In genomic region chr1:31762726-31763670, GRCh38 we compare ENCODE assay signal across 2 cellular contexts.
TF ChIP-seq lines count a peak whose summit lies in the region.

No MANE protein-coding gene starts in this region.

TF ChIP-seq in A549, 52 proteins besides CTCF, POLR2A, EP300 and RAD21:
- TF ChIP-seq JUN (IDR thresholded peaks at IDR 0.05) (0 out of 5 replicates have a peak, but pooled peaks of 1 of the 2 experiments have one; percentile 29), SMC3 (IDR thresholded peaks at IDR 0.05) (peak; percentile 61), NPAS2 (CRISPR knock-in tag; IDR thresholded peaks at IDR 0.05; ENCODE audit: borderline replicate concordance) (no peak), KDM1A (IDR thresholded peaks at IDR 0.05; ENCODE audit: low read depth) (no peak)
- TF ChIP-seq, protein P1, sequence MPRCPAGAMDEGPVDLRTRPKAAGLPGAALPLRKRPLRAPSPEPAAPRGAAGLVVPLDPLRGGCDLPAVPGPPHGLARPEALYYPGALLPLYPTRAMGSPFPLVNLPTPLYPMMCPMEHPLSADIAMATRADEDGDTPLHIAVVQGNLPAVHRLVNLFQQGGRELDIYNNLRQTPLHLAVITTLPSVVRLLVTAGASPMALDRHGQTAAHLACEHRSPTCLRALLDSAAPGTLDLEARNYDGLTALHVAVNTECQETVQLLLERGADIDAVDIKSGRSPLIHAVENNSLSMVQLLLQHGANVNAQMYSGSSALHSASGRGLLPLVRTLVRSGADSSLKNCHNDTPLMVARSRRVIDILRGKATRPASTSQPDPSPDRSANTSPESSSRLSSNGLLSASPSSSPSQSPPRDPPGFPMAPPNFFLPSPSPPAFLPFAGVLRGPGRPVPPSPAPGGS (IDR thresholded peaks at IDR 0.05) = no peak
- TF ChIP-seq, protein P2, sequence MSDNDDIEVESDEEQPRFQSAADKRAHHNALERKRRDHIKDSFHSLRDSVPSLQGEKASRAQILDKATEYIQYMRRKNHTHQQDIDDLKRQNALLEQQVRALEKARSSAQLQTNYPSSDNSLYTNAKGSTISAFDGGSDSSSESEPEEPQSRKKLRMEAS (IDR thresholded peaks at IDR 0.05) = 0 out of 2 replicates have a peak, but pooled peaks have one; percentile 50
- TF ChIP-seq, protein P3, sequence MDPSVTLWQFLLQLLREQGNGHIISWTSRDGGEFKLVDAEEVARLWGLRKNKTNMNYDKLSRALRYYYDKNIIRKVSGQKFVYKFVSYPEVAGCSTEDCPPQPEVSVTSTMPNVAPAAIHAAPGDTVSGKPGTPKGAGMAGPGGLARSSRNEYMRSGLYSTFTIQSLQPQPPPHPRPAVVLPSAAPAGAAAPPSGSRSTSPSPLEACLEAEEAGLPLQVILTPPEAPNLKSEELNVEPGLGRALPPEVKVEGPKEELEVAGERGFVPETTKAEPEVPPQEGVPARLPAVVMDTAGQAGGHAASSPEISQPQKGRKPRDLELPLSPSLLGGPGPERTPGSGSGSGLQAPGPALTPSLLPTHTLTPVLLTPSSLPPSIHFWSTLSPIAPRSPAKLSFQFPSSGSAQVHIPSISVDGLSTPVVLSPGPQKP (IDR thresholded peaks at IDR 0.05; ENCODE audit: low read depth, low read length) = no peak

TF ChIP-seq in HepG2, 621 proteins besides CTCF, POLR2A, EP300 and RAD21 (continues in another document):
- TF ChIP-seq SP4 (CRISPR knock-in tag; IDR thresholded peaks at IDR 0.05) (no peak), KMT2B (CRISPR knock-in tag; IDR thresholded peaks at IDR 0.05) (no peak), KAT8 (CRISPR knock-in tag; IDR thresholded peaks at IDR 0.05) (no peak), RXRB (CRISPR knock-in tag; IDR thresholded peaks at IDR 0.05; ENCODE audit: borderline replicate concordance) (no peak), ZNF891 (CRISPR knock-in tag; IDR thresholded peaks at IDR 0.05) (no peak), ZNF333 (CRISPR knock-in tag; IDR thresholded peaks at IDR 0.05; ENCODE audit: borderline replicate concordance) (no peak), AGO2 (optimal IDR thresholded peaks at IDR 0.05; ENCODE audit: low read depth, low read length) (no peak), SOX5 (CRISPR knock-in tag; IDR thresholded peaks at IDR 0.05; ENCODE audit: borderline replicate concordance) (no peak), ZSCAN25 (CRISPR knock-in tag; IDR thresholded peaks at IDR 0.05) (no peak), HIC2 (CRISPR knock-in tag; IDR thresholded peaks at IDR 0.05; ENCODE audit: low read depth) (peak; percentile 37; the same call in 1 of the 2 replicates), TP53 (CRISPR knock-in tag; conservative IDR thresholded peaks at IDR 0.05) (no peak), NFIC (IDR thresholded peaks at IDR 0.05; ENCODE audit: low read length) (no peak), ZNF556 (CRISPR knock-in tag; IDR thresholded peaks at IDR 0.05; ENCODE audit: borderline replicate concordance) (peak; percentile 48; the same call in 1 of the 2 replicates), THAP11 (CRISPR knock-in tag; IDR thresholded peaks at IDR 0.05) (no peak), ZIK1 (CRISPR knock-in tag; IDR thresholded peaks at IDR 0.05; ENCODE audit: borderline replicate concordance, low read depth) (no peak), YEATS4 (CRISPR knock-in tag; IDR thresholded peaks at IDR 0.05; ENCODE audit: borderline replicate concordance) (no peak), TCF7L2 (IDR thresholded peaks at IDR 0.05; ENCODE audit: low read depth, low read length) (no peak), ZNF343 (CRISPR knock-in tag; IDR thresholded peaks at IDR 0.05) (no peak), E2F5 (CRISPR knock-in tag; conservative IDR thresholded peaks at IDR 0.05) (no peak), TBL1XR1 (IDR thresholded peaks at IDR 0.05; ENCODE audit: borderline replicate concordance, low read length, partially characterized antibody) (no peak), SKIL (CRISPR knock-in tag; IDR thresholded peaks at IDR 0.05; ENCODE audit: borderline replicate concordance) (no peak), TCF12 (IDR thresholded peaks at IDR 0.05) (no peak), TCF12 (CRISPR knock-in tag; IDR thresholded peaks at IDR 0.05) (no peak), ZBTB8A (CRISPR knock-in tag; IDR thresholded peaks at IDR 0.05; ENCODE audit: borderline replicate concordance, low read depth) (no peak), ETV5 (CRISPR knock-in tag; IDR thresholded peaks at IDR 0.05; ENCODE audit: borderline replicate concordance) (no peak), ZNF281 (CRISPR knock-in tag; IDR thresholded peaks at IDR 0.05; ENCODE audit: borderline replicate concordance) (peak; percentile 57; the same call in 1 of the 2 replicates), MAF1 (CRISPR knock-in tag; IDR thresholded peaks at IDR 0.05; ENCODE audit: borderline replicate concordance) (no peak), CBX1 (IDR thresholded peaks at IDR 0.05; ENCODE audit: low read depth) (no peak), ZNF569 (CRISPR knock-in tag; IDR thresholded peaks at IDR 0.05; ENCODE audit: borderline replicate concordance) (no peak), KDM6A (CRISPR knock-in tag; IDR thresholded peaks at IDR 0.05; ENCODE audit: low read depth) (no peak), ZFY (CRISPR knock-in tag; IDR thresholded peaks at IDR 0.05) (no peak), ELF3 (CRISPR knock-in tag; IDR thresholded peaks at IDR 0.05) (no peak), ZNF790 (CRISPR knock-in tag; IDR thresholded peaks at IDR 0.05; ENCODE audit: borderline replicate concordance) (0 out of 2 replicates have a peak, but pooled peaks have one; percentile 32)
- TF ChIP-seq, protein P4, sequence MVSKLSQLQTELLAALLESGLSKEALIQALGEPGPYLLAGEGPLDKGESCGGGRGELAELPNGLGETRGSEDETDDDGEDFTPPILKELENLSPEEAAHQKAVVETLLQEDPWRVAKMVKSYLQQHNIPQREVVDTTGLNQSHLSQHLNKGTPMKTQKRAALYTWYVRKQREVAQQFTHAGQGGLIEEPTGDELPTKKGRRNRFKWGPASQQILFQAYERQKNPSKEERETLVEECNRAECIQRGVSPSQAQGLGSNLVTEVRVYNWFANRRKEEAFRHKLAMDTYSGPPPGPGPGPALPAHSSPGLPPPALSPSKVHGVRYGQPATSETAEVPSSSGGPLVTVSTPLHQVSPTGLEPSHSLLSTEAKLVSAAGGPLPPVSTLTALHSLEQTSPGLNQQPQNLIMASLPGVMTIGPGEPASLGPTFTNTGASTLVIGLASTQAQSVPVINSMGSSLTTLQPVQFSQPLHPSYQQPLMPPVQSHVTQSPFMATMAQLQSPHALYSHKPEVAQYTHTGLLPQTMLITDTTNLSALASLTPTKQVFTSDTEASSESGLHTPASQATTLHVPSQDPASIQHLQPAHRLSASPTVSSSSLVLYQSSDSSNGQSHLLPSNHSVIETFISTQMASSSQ (IDR thresholded peaks at IDR 0.05; ENCODE audit: low read depth) = no peak
- TF ChIP-seq, protein P4 (CRISPR knock-in tag; IDR thresholded peaks at IDR 0.05; ENCODE audit: borderline replicate concordance) = no peak
- TF ChIP-seq, protein P5, sequence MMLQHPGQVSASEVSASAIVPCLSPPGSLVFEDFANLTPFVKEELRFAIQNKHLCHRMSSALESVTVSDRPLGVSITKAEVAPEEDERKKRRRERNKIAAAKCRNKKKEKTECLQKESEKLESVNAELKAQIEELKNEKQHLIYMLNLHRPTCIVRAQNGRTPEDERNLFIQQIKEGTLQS (CRISPR knock-in tag; IDR thresholded peaks at IDR 0.05) = no peak
- TF ChIP-seq, protein P6, sequence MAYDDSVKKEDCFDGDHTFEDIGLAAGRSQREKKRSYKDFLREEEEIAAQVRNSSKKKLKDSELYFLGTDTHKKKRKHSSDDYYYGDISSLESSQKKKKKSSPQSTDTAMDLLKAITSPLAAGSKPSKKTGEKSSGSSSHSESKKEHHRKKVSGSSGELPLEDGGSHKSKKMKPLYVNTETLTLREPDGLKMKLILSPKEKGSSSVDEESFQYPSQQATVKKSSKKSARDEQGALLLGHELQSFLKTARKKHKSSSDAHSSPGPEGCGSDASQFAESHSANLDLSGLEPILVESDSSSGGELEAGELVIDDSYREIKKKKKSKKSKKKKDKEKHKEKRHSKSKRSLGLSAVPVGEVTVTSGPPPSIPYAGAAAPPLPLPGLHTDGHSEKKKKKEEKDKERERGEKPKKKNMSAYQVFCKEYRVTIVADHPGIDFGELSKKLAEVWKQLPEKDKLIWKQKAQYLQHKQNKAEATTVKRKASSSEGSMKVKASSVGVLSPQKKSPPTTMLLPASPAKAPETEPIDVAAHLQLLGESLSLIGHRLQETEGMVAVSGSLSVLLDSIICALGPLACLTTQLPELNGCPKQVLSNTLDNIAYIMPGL (CRISPR knock-in tag; IDR thresholded peaks at IDR 0.05; ENCODE audit: borderline replicate concordance in 1 of 2, low read depth in 1 of 2) = peak in 1 of 2 experiments; percentile 69; a peak in 2 of 4 replicates
- TF ChIP-seq, protein P2 (IDR thresholded peaks at IDR 0.05) = no peak
